In genomic region chr4:185128272-185129119, GRCh38 we compare ENCODE assay signal across 8 cellular contexts. TPM values are rescaled to one million over a fixed set of nuclear protein-coding genes. Genes with fewer than 3 reads are reported as not detected.
DNase-seq lines count a peak whose midpoint lies in the region; ATAC-seq, FAIRE-seq and TF ChIP-seq lines count a peak whose summit lies in the region.

No MANE protein-coding gene starts in this region.

- no peak for FAIRE-seq in keratinocyte (lab: Jason Lieb, UNC)
- FAIRE-seq in H54 (lab: Jason Lieb, UNC): no peak

- H3K27me3 ChIP-seq in BLaER1 (peaks cover 28% of the 10 kb centered on the region), Peyer's patch (peaks cover 0 to 9% of the 10 kb centered on the region in 2 donors), breast epithelium (peaks cover 0 to 4% of the 10 kb centered on the region in 2 donors), keratinocyte (ENCODE audit: control insufficient read depth, extremely low read depth, insufficient read depth, low read length) (peaks cover 9% of the 10 kb centered on the region)

- TF ChIP-seq POLR2A in Peyer's patch (IDR thresholded peaks at IDR 0.05) (no peak), breast epithelium (IDR thresholded peaks at IDR 0.05) (no peak), H54 (IDR thresholded peaks at IDR 0.05; ENCODE audit: low read depth, low read length) (no peak)

- DNase-seq in Peyer's patch (no peak), breast epithelium (ENCODE audit: low spot score in 2 of 2) (no peak), keratinocyte (ENCODE audit: low read depth, low spot score) (no peak), H54 (ENCODE audit: insufficient read length, low spot score) (no peak)
- peak; percentile 47 for DNase-seq in stimulated activated CD8-positive, alpha-beta memory T cell treated with anti-CD3 and anti-CD28 coated beads, Interleukin-4, amount 100 ng/mL, for 48 hours

- no peaks in the 10 kb centered on the region for H3K36me3 ChIP-seq in BLaER1
- H3K36me3 ChIP-seq in Peyer's patch: no peaks in the 10 kb centered on the region
- no peaks in the 10 kb centered on the region for H3K36me3 ChIP-seq in breast epithelium
- H3K36me3 ChIP-seq in keratinocyte (ENCODE audit: control insufficient read depth in 2 of 2, extremely low read depth in 1 of 2, insufficient read depth in 2 of 2, low read length in 2 of 2): no peaks in the 10 kb centered on the region

- H3K4me3 ChIP-seq in BLaER1: peak overlapping the region; percentile 45; the same call in 1 of the 2 replicates
- peak overlapping the region; percentile 38 to 56 (median 52) for H3K4me3 ChIP-seq in Peyer's patch
- H3K4me3 ChIP-seq in breast epithelium: peak overlapping the region; percentile 44 to 75 (median 62)
- H3K4me3 ChIP-seq in keratinocyte (ENCODE audit: control insufficient read depth in 2 of 3, extremely low read depth in 1 of 3, insufficient read depth in 2 of 3, low read depth in 1 of 3, low read length in 3 of 3): peak overlapping the region; percentile 34 to 67 (median 62)

- ATAC-seq in GM19463 (IDR thresholded peaks at IDR 0.05; ENCODE audit: unreplicated experiment): peak; percentile 46
- ATAC-seq in HG03196 (IDR thresholded peaks at IDR 0.05; ENCODE audit: unreplicated experiment): no peak

- H3K9me3 ChIP-seq in BLaER1 (peaks cover 42% of the 10 kb centered on the region), Peyer's patch (no peaks in the 10 kb centered on the region), breast epithelium (no peaks in the 10 kb centered on the region), keratinocyte (ENCODE audit: control insufficient read depth, low read depth, low read length) (no peaks in the 10 kb centered on the region)

- no peaks in the 10 kb centered on the region for H4K20me1 ChIP-seq in BLaER1
- H4K20me1 ChIP-seq in keratinocyte (ENCODE audit: control insufficient read depth, extremely low read depth, insufficient read depth, low read length): peaks cover 3% of the 10 kb centered on the region

- H3K27ac ChIP-seq in BLaER1 (no peak overlapping the region), Peyer's patch (peak overlapping the region in 2 of 4 donors; percentile 3 to 25), breast epithelium (peak overlapping the region in 1 of 2 donors; percentile 0), keratinocyte (ENCODE audit: control insufficient read depth, insufficient read depth, low read length) (no peak overlapping the region)

- peak in 1 of 6 experiments; percentile 16 for TF ChIP-seq CTCF in Peyer's patch (IDR thresholded peaks at IDR 0.05)
- peak in 1 of 3 donors; percentile 20 for TF ChIP-seq CTCF in breast epithelium (IDR thresholded peaks at IDR 0.05)
- TF ChIP-seq CTCF in keratinocyte (optimal IDR thresholded peaks at IDR 0.05 in 1 of 3, IDR thresholded peaks at IDR 0.05 in 1 of 3, conservative IDR thresholded peaks at IDR 0.05 in 1 of 3; ENCODE audit: extremely low read depth in 1 of 3, insufficient read depth in 2 of 3, low read length in 3 of 3): no peak

- no peaks in the 10 kb centered on the region for H3K9me1 ChIP-seq in keratinocyte (ENCODE audit: control insufficient read depth, extremely low read depth, insufficient read depth, low read length)

- peak overlapping the region; percentile 62 for H2AFZ ChIP-seq in keratinocyte (ENCODE audit: control insufficient read depth, low read length)

- intact Hi-C loops in breast epithelium (cut with DNase I; ENCODE audit: low total_unique reads): no loop called here

- dilution Hi-C loops in keratinocyte (cut with MboI; ENCODE audit: extremely low pct_ligation_motif_present, low sequenced_read_pairs): no loop called here

- H3K4me1 ChIP-seq in BLaER1: peaks cover 4% of the 10 kb centered on the region
- H3K4me1 ChIP-seq in Peyer's patch: peaks cover 0 to 21% (median 11%) of the 10 kb centered on the region in 4 donors
- H3K4me1 ChIP-seq in breast epithelium: peaks cover 0 to 4% of the 10 kb centered on the region in 2 donors
- peaks cover 8% of the 10 kb centered on the region for H3K4me1 ChIP-seq in keratinocyte (ENCODE audit: control insufficient read depth, extremely low read depth, insufficient read depth, low read length)

- H3K79me2 ChIP-seq in keratinocyte (ENCODE audit: control insufficient read depth, insufficient read depth, low read length): no peaks in the 10 kb centered on the region

- H3K9ac ChIP-seq in BLaER1 (no peak overlapping the region), keratinocyte (ENCODE audit: control insufficient read depth, extremely low read depth, insufficient read depth, low read length) (no peak overlapping the region)

- H3K4me2 ChIP-seq in BLaER1: peak overlapping the region; percentile 24
- peak overlapping the region; percentile 89 for H3K4me2 ChIP-seq in keratinocyte (ENCODE audit: control insufficient read depth, extremely low read depth, insufficient read depth, low read depth, low read length)

RNA-seq across cellular contexts. Expression of gene SLC25A4, which starts 14.6 kb away (rescaled TPM):
- total RNA-seq in Peyer's patch (10 to 100 TPM; 17.3 to 64.4 (median 37.1) TPM), breast epithelium (10 to 100 TPM; 15.2 to 21.4 (median 19.3) TPM)
- 10.4 to 13.2 TPM (median 12.0 TPM) in 3 replicates for polyA plus RNA-seq in keratinocyte
- polyA plus RNA-seq in keratinocyte (2011; ENCODE audit: low read depth): 15.7 TPM
- 8.6 and 9.5 TPM in 2 replicates for polyA plus RNA-seq in keratinocyte (2011; cell fraction: cytosol; rRNA removed)
- polyA plus RNA-seq in keratinocyte (2011; cell fraction: nucleus; rRNA removed): 10.0 and 10.7 TPM in 2 replicates
- 10.2 and 12.3 TPM in 2 replicates for polyA plus RNA-seq in keratinocyte (2012; ENCODE audit: low replicate concordance)
- polyA minus RNA-seq in keratinocyte: 4.3 to 8.2 TPM (median 5.5 TPM) in 3 replicates
- polyA minus RNA-seq in keratinocyte (2011; cell fraction: cytosol; rRNA and poly(A)+ RNA removed): 4.0 TPM
- 2.8 and 3.7 TPM in 2 replicates for polyA minus RNA-seq in keratinocyte (2011; cell fraction: nucleus; rRNA and poly(A)+ RNA removed)
